Comparison of ENCODE assay signal across 14 cellular contexts in the genomic region with DNA sequence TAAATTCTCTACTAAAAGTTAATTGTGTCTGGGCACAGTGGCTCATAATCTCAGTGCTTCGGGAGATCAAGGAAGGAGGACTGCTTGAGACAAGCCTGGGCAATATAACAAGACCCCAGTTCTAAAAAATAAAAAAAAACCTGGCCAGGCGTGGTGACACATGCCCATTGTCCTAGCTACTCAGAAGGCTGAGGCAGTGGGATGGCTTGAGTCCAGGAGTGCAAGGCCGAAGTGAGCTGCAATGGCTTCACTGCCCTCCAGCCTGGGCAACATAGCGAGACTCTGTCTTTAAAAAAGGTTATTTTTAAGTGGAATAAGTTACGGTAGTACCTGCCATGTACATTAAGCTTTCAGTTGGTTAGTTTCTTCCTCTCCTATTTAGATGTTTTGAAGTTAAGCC. TPM values are rescaled to one million over a fixed set of nuclear protein-coding genes. Genes with fewer than 3 reads are reported as not detected.
A peak's percentile ranks its signal among the peaks of the same experiment; 100 is the strongest.
DNase-seq lines count a peak whose midpoint lies in the region; ATAC-seq, FAIRE-seq and TF ChIP-seq lines count a peak whose summit lies in the region.
"Had no signal": no experiment of that assay in that cellular context is flagged by ENCODE, and none has a peak within 500 bp of the region (broad histone marks: within the 10 kb centered on the region; RNA-seq: fewer than 3 reads in every experiment).

No MANE protein-coding gene starts in this region.

- BruUV-seq in MCF 10A (replicated peaks; lab: Mats Ljungman, UMichigan) = no TSS peak

- no peak for FAIRE-seq in pancreas (lab: Jason Lieb, UNC)
- FAIRE-seq: A549, frontal cortex, small intestine had no signal

- H3K4me1 ChIP-seq in breast epithelium = no peaks in the 10 kb centered on the region
- H3K4me1 ChIP-seq in hepatocyte (ENCODE audit: insufficient read depth) = peaks cover 22% of the 10 kb centered on the region
- peaks cover 0 to 32% (median 29%) of the 10 kb centered on the region in 5 donors for H3K4me1 ChIP-seq in subcutaneous abdominal adipose tissue (ENCODE audit: control insufficient read depth in 5 of 5, insufficient read depth in 5 of 5, low read length in 5 of 5)
- no peaks in the 10 kb centered on the region for H3K4me1 ChIP-seq in pancreas
- H3K4me1 ChIP-seq: A549 had no signal

- intact Hi-C loops in MCF 10A (cut with micrococcal nuclease) = no loop called here
- intact Hi-C loops in breast epithelium (cut with DNase I; ENCODE audit: low total_unique reads) = no loop called here
- intact Hi-C loops in natural killer cell (cut with micrococcal nuclease) = no loop called here
- intact Hi-C loops in pancreas (cut with DNase I) = no loop called here

- H3K36me3 ChIP-seq in breast epithelium (no peaks in the 10 kb centered on the region), hepatocyte (replicated peaks; ENCODE audit: insufficient read depth, low read depth) (no peaks in the 10 kb centered on the region), subcutaneous abdominal adipose tissue (ENCODE audit: control insufficient read depth in 5 of 5, insufficient read depth in 5 of 5, low read length in 5 of 5) (no peaks in the 10 kb centered on the region), pancreas (no peaks in the 10 kb centered on the region)

- DNase-seq in MCF 10A (ENCODE audit: unreplicated experiment) = peak; percentile 35
- no peak for DNase-seq in breast epithelium (ENCODE audit: low spot score in 2 of 2)
- DNase-seq in astrocyte of the hippocampus (ENCODE audit: low read depth, low spot score) = peak; percentile 27
- no peak for DNase-seq in hepatocyte (ENCODE audit: low spot score)
- DNase-seq in natural killer cell = no peak
- DNase-seq in pancreas = no peak
- DNase-seq: activated CD4-positive, alpha-beta T cell treated with anti-CD3 and anti-CD28 coated beads for 48 hours; NCI-H1048; small intestine had no signal

- no peaks in the 10 kb centered on the region for H3K9me2 ChIP-seq in hepatocyte (replicated peaks; ENCODE audit: insufficient read depth)

- CTCF ChIA-PET in MCF 10A (lab: Yijun Ruan, JAX) = interaction anchor here (0.6 to 9.3 kb wide), 10 partner anchors 18 to 172 kb away, joined by 3 to 118 read pairs (median 6); a partner anchor contains a TSS

- H2AFZ ChIP-seq in hepatocyte = no peak overlapping the region

- no peaks in the 10 kb centered on the region for H3K27me3 Mint-ChIP-seq in MCF 10A (ENCODE audit: insufficient read depth, unreplicated experiment)
- no peaks in the 10 kb centered on the region for H3K27me3 Mint-ChIP-seq in natural killer cell (ENCODE audit: low read depth in 2 of 2)
- H3K27me3 Mint-ChIP-seq: dendritic cell treated with granulocyte-macrophage colony-stimulating factor and Interleukin-4, amounts not matched to agents 40 ng/mL and 50 ng/mL, for 4 days had no signal

- no peak for TF ChIP-seq POLR2A in breast epithelium (IDR thresholded peaks at IDR 0.05)

- H3K4me3 Mint-ChIP-seq in MCF 10A (ENCODE audit: unreplicated experiment) (peak overlapping the region; percentile 41), natural killer cell (no peak overlapping the region)
- H3K4me3 Mint-ChIP-seq: dendritic cell treated with granulocyte-macrophage colony-stimulating factor and Interleukin-4, amounts not matched to agents 40 ng/mL and 50 ng/mL, for 4 days had no signal

- POLR2A ChIA-PET in MCF 10A (lab: Yijun Ruan, JAX) = interaction anchor here (0.7 to 10.5 kb wide), 9 partner anchors 12 to 408 kb away, joined by 3 to 120 read pairs (median 5); a partner anchor contains a TSS

- no peaks in the 10 kb centered on the region for H4K20me1 ChIP-seq in hepatocyte (ENCODE audit: insufficient read depth, poor library complexity, severe bottlenecking)

- peak overlapping the region; percentile 67 for H3K4me2 ChIP-seq in hepatocyte

- H3K4me3 ChIP-seq in breast epithelium = no peak overlapping the region
- no peak overlapping the region for H3K4me3 ChIP-seq in hepatocyte
- peak overlapping the region in 1 of 5 donors; percentile 32 for H3K4me3 ChIP-seq in subcutaneous abdominal adipose tissue (ENCODE audit: low read depth in 1 of 5, low read length in 5 of 5)
- H3K4me3 ChIP-seq in pancreas = no peak overlapping the region
- H3K4me3 ChIP-seq: A549 had no signal

- peaks cover 44% of the 10 kb centered on the region for H3K4me1 Mint-ChIP-seq in MCF 10A (ENCODE audit: insufficient read depth, unreplicated experiment)
- H3K4me1 Mint-ChIP-seq in natural killer cell = no peaks in the 10 kb centered on the region

- H3K9me3 ChIP-seq in breast epithelium (no peaks in the 10 kb centered on the region), hepatocyte (ENCODE audit: low read depth) (no peaks in the 10 kb centered on the region), subcutaneous abdominal adipose tissue (ENCODE audit: control insufficient read depth in 5 of 5, low read length in 5 of 5) (no peaks in the 10 kb centered on the region), pancreas (no peaks in the 10 kb centered on the region)
- H3K9me3 ChIP-seq: A549 had no signal

- no peaks in the 10 kb centered on the region for H3K9me3 Mint-ChIP-seq in MCF 10A (ENCODE audit: unreplicated experiment)
- H3K9me3 Mint-ChIP-seq in natural killer cell = peaks cover 0 to 3% of the 10 kb centered on the region in 2 donors
- H3K9me3 Mint-ChIP-seq: dendritic cell treated with granulocyte-macrophage colony-stimulating factor and Interleukin-4, amounts not matched to agents 40 ng/mL and 50 ng/mL, for 4 days had no signal

- H3K27ac ChIP-seq in breast epithelium (peak overlapping the region in 1 of 2 donors; percentile 17), hepatocyte (peak overlapping the region; percentile 6), subcutaneous abdominal adipose tissue (ENCODE audit: low read depth, low read length) (peak overlapping the region; percentile 78), pancreas (peak overlapping the region in 1 of 4 donors; percentile 34)
- H3K27ac ChIP-seq: A549 had no signal

- TF ChIP-seq CTCF in MCF 10A (IDR thresholded peaks at IDR 0.05; ENCODE audit: unreplicated experiment) (no peak), breast epithelium (IDR thresholded peaks at IDR 0.05) (no peak), hepatocyte (IDR thresholded peaks at IDR 0.05; ENCODE audit: poor library complexity) (no peak), natural killer cell (IDR thresholded peaks at IDR 0.05) (no peak), pancreas (IDR thresholded peaks at IDR 0.05) (no peak)

- H3K27ac Mint-ChIP-seq in MCF 10A (ENCODE audit: low read depth, unreplicated experiment) (peak overlapping the region; percentile 83), natural killer cell (no peak overlapping the region)
- H3K27ac Mint-ChIP-seq: dendritic cell treated with granulocyte-macrophage colony-stimulating factor and Interleukin-4, amounts not matched to agents 40 ng/mL and 50 ng/mL, for 4 days had no signal

- H3K27me3 ChIP-seq in breast epithelium (no peaks in the 10 kb centered on the region), hepatocyte (no peaks in the 10 kb centered on the region), subcutaneous abdominal adipose tissue (ENCODE audit: control insufficient read depth in 5 of 5, insufficient read depth in 4 of 5, low read length in 5 of 5) (no peaks in the 10 kb centered on the region), pancreas (no peaks in the 10 kb centered on the region)

- no peaks in the 10 kb centered on the region for H3K36me3 Mint-ChIP-seq in MCF 10A (ENCODE audit: insufficient read depth, unreplicated experiment)
- H3K36me3 Mint-ChIP-seq in natural killer cell = no peaks in the 10 kb centered on the region

- ATAC-seq in natural killer cell (no peak), pancreas (no peak), GM18868 (IDR thresholded peaks at IDR 0.05; ENCODE audit: unreplicated experiment) (no peak)
- ATAC-seq: A549 had no signal

- peak overlapping the region in 2 of 5 donors; percentile 30 to 35 for H3K9ac ChIP-seq in subcutaneous abdominal adipose tissue (ENCODE audit: low read length in 5 of 5)

- H3K79me2 ChIP-seq in hepatocyte = peaks cover 31% of the 10 kb centered on the region

- WGBS in hepatocyte (ENCODE audit: low lambda C conversion rate, missing lambda C conversion rate) = 64% methylated on average over 5 of the region's 5 CpGs
- 87 to 88% methylated on average over 5 of the region's 5 CpGs for WGBS in pancreas, 2 donors

RNA-seq across cellular contexts. Expression of a gene that starts 28.9 kb away (rescaled TPM):
- total RNA-seq in MCF 10A (2022) (21.2 and 32.0 TPM in 2 replicates), breast epithelium (10 to 100 TPM; 16.3 to 64.7 (median 29.8) TPM), hepatocyte (20.7 and 23.5 TPM in 2 replicates), natural killer cell (10 to 100 TPM in 1 of 3 donors, 1 to 10 TPM in 2; 1.2 to 12.5 (median 1.9) TPM), pancreas (10 to 100 TPM; 17.6 to 48.3 (median 29.6) TPM)
- polyA plus RNA-seq in hepatocyte (8.6 and 15.2 TPM in 2 replicates), pancreas (1 to 10 TPM; 4.5 to 7.6 TPM)

Comparison
In these comparisons a context has a peak if more than half of its experiments do, and no peak if none do; other contexts are left out.
1. DNase-seq: peak in MCF 10A (single experiment) and astrocyte of the hippocampus (single experiment); none in breast epithelium (0 of 2), hepatocyte (single experiment), natural killer cell (single experiment) and pancreas (0 of 6).